9 cellular contexts compared by ENCODE assay signal in genomic region chr19:13834308-13834790, GRCh38. TPM values are rescaled to one million over a fixed set of nuclear protein-coding genes. Genes with fewer than 3 reads are reported as not detected.
DNase-seq lines count a peak whose midpoint lies in the region; ATAC-seq and TF ChIP-seq lines count a peak whose summit lies in the region.
"Had no signal": no experiment of that assay in that cellular context is flagged by ENCODE, and none has a peak within 500 bp of the region (broad histone marks: within the 10 kb centered on the region; RNA-seq: fewer than 3 reads in every experiment).

No MANE protein-coding gene starts in this region.

- WGBS in esophagus muscularis mucosa, result 51% methylated on average over 9 of the region's 9 CpGs

- peaks cover 11% of the 10 kb centered on the region for H3K4me1 Mint-ChIP-seq in GM23338

- H3K4me1 ChIP-seq in GM23338 (ENCODE audit: insufficient read depth) (peaks cover 16% of the 10 kb centered on the region; the same call in 1 of the 2 replicates), esophagus muscularis mucosa (peaks cover 59 to 81% (median 72%) of the 10 kb centered on the region in 4 donors), rectal smooth muscle tissue (ENCODE audit: control insufficient read depth, insufficient read depth, low read length) (peaks cover 32% of the 10 kb centered on the region)

- H3K79me2 ChIP-seq in GM23338 (replicated peaks; ENCODE audit: insufficient read depth), result peaks cover 6% of the 10 kb centered on the region; the same call in 1 of the 2 replicates

- DNase-seq in GM23338 (ENCODE audit: low spot score) (no peak), SW480 (ENCODE audit: low spot score) (peak; percentile 76), esophagus muscularis mucosa (ENCODE audit: extremely low spot score) (no peak)
- DNase-seq in activated CD8-positive, alpha-beta memory T cell treated with anti-CD3 and anti-CD28 coated beads, Interleukin-2, amount 50 U/mL, for 4 hours, result no peak

- intact Hi-C loops in esophagus muscularis mucosa (cut with DNase I), result loop anchor here (5.0 kb wide), 1 partner anchor 37 kb away; the partner anchor contains the start of gene ZSWIM4

- H3K36me3 Mint-ChIP-seq in GM23338 (ENCODE audit: low read depth), result peaks cover 16% of the 10 kb centered on the region

- H3F3A ChIP-seq in GM23338 (replicated peaks; ENCODE audit: low read depth), result peaks cover 18% of the 10 kb centered on the region; the same call in 1 of the 2 replicates

- H3K27ac Mint-ChIP-seq in GM23338, result no peak overlapping the region

- H3K9me3 Mint-ChIP-seq in GM23338, result no peaks in the 10 kb centered on the region

- H3K36me3 ChIP-seq in GM23338 (ENCODE audit: insufficient read depth) (no peaks in the 10 kb centered on the region), esophagus muscularis mucosa (peaks cover 22 to 69% (median 53%) of the 10 kb centered on the region in 4 donors), rectal smooth muscle tissue (ENCODE audit: control insufficient read depth, insufficient read depth, low read length) (peaks cover 13% of the 10 kb centered on the region)

- H3K9ac ChIP-seq in rectal smooth muscle tissue (ENCODE audit: low read length), result no peak overlapping the region

- H3K9me3 ChIP-seq in esophagus muscularis mucosa, result no peaks in the 10 kb centered on the region

- peak overlapping the region; percentile 80 for H3K4me3 Mint-ChIP-seq in GM23338

- H3K9me2 ChIP-seq in GM23338 (ENCODE audit: insufficient read depth), result no peaks in the 10 kb centered on the region

- no peaks in the 10 kb centered on the region for H3K27me3 ChIP-seq in GM23338 (ENCODE audit: insufficient read depth)
- no peaks in the 10 kb centered on the region for H3K27me3 ChIP-seq in esophagus muscularis mucosa
- no peaks in the 10 kb centered on the region for H3K27me3 ChIP-seq in rectal smooth muscle tissue (ENCODE audit: control insufficient read depth, insufficient read depth, low read length)

- H3K4me3 ChIP-seq in GM23338, result peak overlapping the region; percentile 70
- H3K4me3 ChIP-seq in esophagus muscularis mucosa, result no peak overlapping the region
- H3K4me3 ChIP-seq in rectal smooth muscle tissue (ENCODE audit: low read length), result peak overlapping the region; percentile 52

- ATAC-seq in GM23338 (no peak), HG03460 (IDR thresholded peaks at IDR 0.05; ENCODE audit: unreplicated experiment) (no peak), HG02588 (IDR thresholded peaks at IDR 0.05; ENCODE audit: unreplicated experiment) (no peak), GM18868 (IDR thresholded peaks at IDR 0.05; ENCODE audit: unreplicated experiment) (no peak)

- peaks cover 9% of the 10 kb centered on the region for H3K27me3 Mint-ChIP-seq in GM23338 (ENCODE audit: insufficient read depth, low read depth, poor library complexity)

- H3K4me2 ChIP-seq in GM23338, result peak overlapping the region; percentile 92; the same call in 1 of the 2 replicates

- H3K27ac ChIP-seq in GM23338 (ENCODE audit: low read depth), result 0 out of 2 replicates have a peak overlapping the region, but pooled peaks have one; percentile 50
- peak overlapping the region; percentile 99 to 100 (median 100) for H3K27ac ChIP-seq in esophagus muscularis mucosa (replicated peaks in 1 of 4)
- peak overlapping the region; percentile 89 for H3K27ac ChIP-seq in rectal smooth muscle tissue (ENCODE audit: low read depth, low read length)

- no peaks in the 10 kb centered on the region; the same call in 1 of the 2 replicates for H4K20me1 ChIP-seq in GM23338 (replicated peaks; ENCODE audit: insufficient read depth)

- no peak overlapping the region for H2AFZ ChIP-seq in GM23338

- no peak for TF ChIP-seq POLR2A in esophagus muscularis mucosa (IDR thresholded peaks at IDR 0.05; ENCODE audit: low read depth)

- TF ChIP-seq EP300 in esophagus muscularis mucosa (IDR thresholded peaks at IDR 0.05), result no peak

- TF ChIP-seq CTCF in GM23338 (conservative IDR thresholded peaks at IDR 0.05; ENCODE audit: low read depth in 2 of 2), result no peak
- no peak for TF ChIP-seq CTCF in esophagus muscularis mucosa (IDR thresholded peaks at IDR 0.05)

TF ChIP-seq in GM23338, 12 proteins besides CTCF, POLR2A, EP300 and RAD21 (continues in another document):
- TF ChIP-seq ZNF114 (CRISPR knock-in tag; IDR thresholded peaks at IDR 0.05) (no peak), NANOG (IDR thresholded peaks at IDR 0.05; ENCODE audit: borderline replicate concordance) (no peak), EZH2phosphoT487 (IDR thresholded peaks at IDR 0.05; ENCODE audit: unreplicated experiment) (no peak), STAT1 (IDR thresholded peaks at IDR 0.05; ENCODE audit: unreplicated experiment) (no peak), ZNF331 (CRISPR knock-in tag; IDR thresholded peaks at IDR 0.05; ENCODE audit: low read depth) (no peak), JUNB (IDR thresholded peaks at IDR 0.05; ENCODE audit: unreplicated experiment) (no peak), ZNF462 (CRISPR knock-in tag; IDR thresholded peaks at IDR 0.05) (no peak), POLR2AphosphoS5 (IDR thresholded peaks at IDR 0.05; ENCODE audit: low read depth) (no peak), ETS1 (IDR thresholded peaks at IDR 0.05) (no peak), EZH2 (IDR thresholded peaks at IDR 0.05; ENCODE audit: low read depth, unreplicated experiment) (no peak)

RNA-seq across cellular contexts. Expression of gene ZSWIM4, which starts 39.1 kb away (rescaled TPM):
- 37.9 and 42.3 TPM in 2 replicates for total RNA-seq in GM23338 (2014; rRNA removed; shearing (Covaris generic))
- 5.4 and 6.1 TPM in 2 replicates for polyA plus RNA-seq in GM23338 (2016; fragmentation: Nextera tagmentation; extraction: Ambion mirVana)
- total RNA-seq in esophagus muscularis mucosa, result 10 to 100 TPM in 1 of 4 donors, 1 to 10 TPM in 3; 5.3 to 11.6 (median 7.8) TPM

RNA-seq across cellular contexts. Expression of gene NANOS3, which starts 42.6 kb away (rescaled TPM):
- not detected in 2 replicates for total RNA-seq in GM23338 (2014; rRNA removed; shearing (Covaris generic))
- polyA plus RNA-seq in GM23338 (2016; fragmentation: Nextera tagmentation; extraction: Ambion mirVana), result not detected in 2 replicates
- not detected for total RNA-seq in esophagus muscularis mucosa
- total RNA-seq: myocyte had no signal

Comparison
In these comparisons a context has a peak if more than half of its experiments do, and no peak if none do; other contexts are left out.
1. H3K4me3 ChIP-seq: peak in GM23338 (single experiment) and rectal smooth muscle tissue (single experiment); none in esophagus muscularis mucosa (0 of 4).
2. Peak in every context shown above with its lines, with median percentiles within 50 percentile points of each other: H3K27ac ChIP-seq.